8 cellular contexts compared by ENCODE assay signal in genomic region chr1:167722870-167723251, GRCh38. TPM values are rescaled to one million over a fixed set of nuclear protein-coding genes. Genes with fewer than 3 reads are reported as not detected.
A peak's percentile ranks its signal among the peaks of the same experiment; 100 is the strongest.
DNase-seq lines count a peak whose midpoint lies in the region; ATAC-seq and TF ChIP-seq lines count a peak whose summit lies in the region.

No MANE protein-coding gene starts in this region.

- peaks cover 7% of the 10 kb centered on the region for H3K36me3 Mint-ChIP-seq in CD4-positive, alpha-beta T cell (ENCODE audit: low read depth)
- peaks cover 11% of the 10 kb centered on the region for H3K36me3 Mint-ChIP-seq in neural progenitor cell

- peak overlapping the region; percentile 86 for H3K4me3 Mint-ChIP-seq in CD4-positive, alpha-beta T cell
- peak overlapping the region; percentile 97 for H3K4me3 Mint-ChIP-seq in neural progenitor cell

- no peaks in the 10 kb centered on the region for H3K9me3 Mint-ChIP-seq in CD4-positive, alpha-beta T cell
- no peaks in the 10 kb centered on the region for H3K9me3 Mint-ChIP-seq in neural progenitor cell

- POLR2A ChIA-PET in CD4-positive, alpha-beta T cell (lab: Charles Lee) = interaction anchor here (2.1 kb wide), 1 partner anchor 10 kb away, joined by 6 read pairs; no protein-coding TSS in a partner anchor

- no peak for ATAC-seq in CD4-positive, alpha-beta T cell (ENCODE audit: poor library complexity)
- no peak for ATAC-seq in HG02884 (IDR thresholded peaks at IDR 0.05; ENCODE audit: unreplicated experiment)
- no peak for ATAC-seq in HG03025 (IDR thresholded peaks at IDR 0.05; ENCODE audit: low FRiP score, unreplicated experiment)
- no peak for ATAC-seq in GM19351 (IDR thresholded peaks at IDR 0.05; ENCODE audit: unreplicated experiment)

- peaks cover 67% of the 10 kb centered on the region for H3K4me1 Mint-ChIP-seq in CD4-positive, alpha-beta T cell (ENCODE audit: low read depth)
- H3K4me1 Mint-ChIP-seq in neural progenitor cell = peaks cover 44% of the 10 kb centered on the region

- no peaks in the 10 kb centered on the region for H3K27me3 Mint-ChIP-seq in CD4-positive, alpha-beta T cell
- peaks cover 6% of the 10 kb centered on the region for H3K27me3 Mint-ChIP-seq in neural progenitor cell (ENCODE audit: insufficient read depth, low read depth)

- TF ChIP-seq CTCF in CD4-positive, alpha-beta T cell (IDR thresholded peaks at IDR 0.05) = no peak
- no peak for TF ChIP-seq CTCF in neural progenitor cell (IDR thresholded peaks at IDR 0.05)

- no peaks in the 10 kb centered on the region for H3K27me3 ChIP-seq in CD4-positive, alpha-beta T cell (ENCODE audit: control insufficient read depth, insufficient read depth, low read length)
- H3K27me3 ChIP-seq in effector memory CD4-positive, alpha-beta T cell (replicated peaks; ENCODE audit: control insufficient read depth, insufficient read depth, low read length, poor library complexity, severe bottlenecking) = no peaks in the 10 kb centered on the region
- no peaks in the 10 kb centered on the region for H3K27me3 ChIP-seq in neural progenitor cell

- H3K79me2 ChIP-seq in neural progenitor cell (ENCODE audit: low read depth) = peaks cover 60% of the 10 kb centered on the region

- no peak overlapping the region for H3K27ac ChIP-seq in CD4-positive, alpha-beta T cell (ENCODE audit: low read depth, low read length)
- no peak overlapping the region for H3K27ac ChIP-seq in effector memory CD4-positive, alpha-beta T cell (ENCODE audit: insufficient read depth, low read length, poor library complexity, severe bottlenecking)
- no peak overlapping the region for H3K27ac ChIP-seq in neural progenitor cell

- peak overlapping the region; percentile 88 for H3K4me3 ChIP-seq in effector memory CD4-positive, alpha-beta T cell (ENCODE audit: insufficient read depth, low read depth, low read length, poor library complexity, severe bottlenecking)
- H3K4me3 ChIP-seq in neural progenitor cell = peak overlapping the region; percentile 92

- peak overlapping the region; percentile 47 for H3K27ac Mint-ChIP-seq in CD4-positive, alpha-beta T cell
- H3K27ac Mint-ChIP-seq in neural progenitor cell = no peak overlapping the region

- peak overlapping the region; percentile 95 for H3K4me2 ChIP-seq in neural progenitor cell

- no peaks in the 10 kb centered on the region for H3K36me3 ChIP-seq in effector memory CD4-positive, alpha-beta T cell (ENCODE audit: control insufficient read depth, insufficient read depth, low read length)
- no peaks in the 10 kb centered on the region for H3K36me3 ChIP-seq in neural progenitor cell

- peak overlapping the region; percentile 57 for H3K9ac ChIP-seq in neural progenitor cell

- H2AFZ ChIP-seq in neural progenitor cell (replicated peaks) = peak overlapping the region; percentile 98

- CTCF ChIA-PET in CD4-positive, alpha-beta T cell (lab: Charles Lee) = interaction anchor here (1.4 kb wide), 1 partner anchor 9 kb away, joined by 3 read pairs; no protein-coding TSS in a partner anchor

- H3F3A ChIP-seq in neural progenitor cell (ENCODE audit: low read depth) = peaks cover 20% of the 10 kb centered on the region

- no peak for DNase-seq in CD4-positive, alpha-beta T cell
- DNase-seq in M059J (ENCODE audit: low read depth) (peak; percentile 26), neural progenitor cell (ENCODE audit: low spot score) (no peak), GM19240 (ENCODE audit: insufficient read length, low spot score) (no peak)
- no peak for DNase-seq in effector memory CD4-positive, alpha-beta T cell

- intact Hi-C loops in CD4-positive, alpha-beta T cell (cut with DNase I, micrococcal nuclease) = loop anchor here (5.0 to 10.0 kb wide), 2 partner anchors 39 to 362 kb away; no protein-coding TSS in a partner anchor

- no peaks in the 10 kb centered on the region for H3K9me3 ChIP-seq in CD4-positive, alpha-beta T cell (ENCODE audit: control insufficient read depth, low read length)
- no peaks in the 10 kb centered on the region for H3K9me3 ChIP-seq in effector memory CD4-positive, alpha-beta T cell (ENCODE audit: control insufficient read depth, low read length)
- H3K9me3 ChIP-seq in neural progenitor cell (ENCODE audit: low read depth) = no peaks in the 10 kb centered on the region

- peaks cover 54% of the 10 kb centered on the region for H4K20me1 ChIP-seq in neural progenitor cell (ENCODE audit: low read depth)

- peaks cover 10% of the 10 kb centered on the region for H3K4me1 ChIP-seq in effector memory CD4-positive, alpha-beta T cell (ENCODE audit: control insufficient read depth, insufficient read depth, low read length, poor library complexity, severe bottlenecking)
- peaks cover 23% of the 10 kb centered on the region for H3K4me1 ChIP-seq in neural progenitor cell

RNA-seq across cellular contexts. Expression of gene MPZL1, which starts 1.1 kb away (rescaled TPM):
- total RNA-seq in CD4-positive, alpha-beta T cell = 1 to 10 TPM; 1.2 to 1.5 TPM
- 79.3 and 110 TPM in 2 replicates for total RNA-seq in M059J (2014; rRNA removed; shearing (Covaris generic))
- 121 and 125 TPM in 2 replicates for total RNA-seq in neural progenitor cell (ENCODE audit: low replicate concordance)

Comparison
In these comparisons a context has a peak if more than half of its experiments do, and no peak if none do; other contexts are left out.
1. RNA of gene MPZL1, which starts 1.1 kb away (total RNA-seq): 121 to 125 TPM in neural progenitor cell and 79.3 to 110 TPM in M059J; 1.2 to 1.5 TPM in CD4-positive, alpha-beta T cell; every median in the first group is over 10 times any median in the second.